In genomic region chr9:89740722-89741121, GRCh38 we compare ENCODE assay signal across 11 cellular contexts.
A peak's percentile ranks its signal among the peaks of the same experiment; 100 is the strongest.
DNase-seq lines count a peak whose midpoint lies in the region; ATAC-seq and TF ChIP-seq lines count a peak whose summit lies in the region.
"Had no signal": no experiment of that assay in that cellular context is flagged by ENCODE, and none has a peak within 500 bp of the region (broad histone marks: within the 10 kb centered on the region; RNA-seq: fewer than 3 reads in every experiment).

No MANE protein-coding gene starts in this region.

- in situ Hi-C loops in KBM-7 (cut with MboI; ENCODE audit: low pct_unique_long_range_greater_than_20kb, low sequenced_read_pairs) = loop anchor here (25.0 kb wide), 1 partner anchor 103 kb away; no protein-coding TSS in a partner anchor

- H3K4me3 ChIP-seq in spleen (peak overlapping the region in 1 of 8 donors; percentile 42), tibial artery (no peak overlapping the region)
- H3K4me3 ChIP-seq: K562 had no signal

- ATAC-seq in GM19023 (IDR thresholded peaks at IDR 0.05; ENCODE audit: unreplicated experiment) = peak; percentile 57
- peak; percentile 55 for ATAC-seq in HG02870 (IDR thresholded peaks at IDR 0.05; ENCODE audit: unreplicated experiment)
- ATAC-seq in SK-N-SH treated with all-trans-retinoic acid at 6 μM for 48 hours = no peak
- ATAC-seq: K562 had no signal

- peak; percentile 55 to 67 for DNase-seq in activated CD4-positive, alpha-beta T cell treated with anti-CD3 and anti-CD28 coated beads, Interleukin-2, amount 50 U/mL, for 48 hours
- DNase-seq in spleen (peak; percentile 84), tibial artery (no peak), KBM-7 (no peak), SHP77 treated with DMSO at 0.1 percent for 48 hours (lab: John Stamatoyannopoulos, UW) (no peak)
- DNase-seq: activated gamma-delta T cell treated with Interleukin-2 at 50 U/mL for 16 hours had no signal

- H3K36me3 ChIP-seq in spleen (no peaks in the 10 kb centered on the region), tibial artery (no peaks in the 10 kb centered on the region)

- peak overlapping the region in 2 of 8 donors; percentile 8 to 11 for H3K27ac ChIP-seq in spleen
- H3K27ac ChIP-seq in tibial artery = no peak overlapping the region
- H3K27ac ChIP-seq: RWPE1 had no signal

- TF ChIP-seq CTCF in spleen (IDR thresholded peaks at IDR 0.05 in 8 of 11, conservative IDR thresholded peaks at IDR 0.05 in 3 of 11) (no peak), tibial artery (IDR thresholded peaks at IDR 0.05) (no peak)

- H3K4me1 ChIP-seq in spleen (peaks cover 0 to 60% (median 39%) of the 10 kb centered on the region in 6 donors), tibial artery (no peaks in the 10 kb centered on the region)

- H3K9me3 ChIP-seq in spleen (peaks cover 0 to 8% (median 4%) of the 10 kb centered on the region in 8 donors), tibial artery (no peaks in the 10 kb centered on the region)

- intact Hi-C loops in spleen (cut with DNase I; ENCODE audit: low total_unique reads) = no loop called here
- intact Hi-C loops in tibial artery (cut with DNase I; ENCODE audit: low total_unique reads) = no loop called here

- 35 to 58% (median 48%) methylated on average over 8 of the region's 8 CpGs for WGBS in spleen, 5 donors

- H3K27me3 ChIP-seq in spleen (replicated peaks in 1 of 7) (no peaks in the 10 kb centered on the region), tibial artery (peaks cover 0 to 5% of the 10 kb centered on the region in 2 donors)

- TF ChIP-seq POLR2A in spleen (IDR thresholded peaks at IDR 0.05) = no peak

TF ChIP-seq in SK-N-SH treated with all-trans-retinoic acid at 6 μM for 48 hours, 23 proteins besides CTCF, POLR2A, EP300 and RAD21:
- no peak for TF ChIP-seq TOX (CRISPR knock-in tag; IDR thresholded peaks at IDR 0.05; ENCODE audit: borderline replicate concordance)
- no peak for TF ChIP-seq GLIS3 (CRISPR knock-in tag; IDR thresholded peaks at IDR 0.05)
- no peak for TF ChIP-seq TSHZ2 (CRISPR knock-in tag; IDR thresholded peaks at IDR 0.05)
- TF ChIP-seq ZC3H10 (CRISPR knock-in tag; IDR thresholded peaks at IDR 0.05) = no peak
- TF ChIP-seq, protein P1, sequence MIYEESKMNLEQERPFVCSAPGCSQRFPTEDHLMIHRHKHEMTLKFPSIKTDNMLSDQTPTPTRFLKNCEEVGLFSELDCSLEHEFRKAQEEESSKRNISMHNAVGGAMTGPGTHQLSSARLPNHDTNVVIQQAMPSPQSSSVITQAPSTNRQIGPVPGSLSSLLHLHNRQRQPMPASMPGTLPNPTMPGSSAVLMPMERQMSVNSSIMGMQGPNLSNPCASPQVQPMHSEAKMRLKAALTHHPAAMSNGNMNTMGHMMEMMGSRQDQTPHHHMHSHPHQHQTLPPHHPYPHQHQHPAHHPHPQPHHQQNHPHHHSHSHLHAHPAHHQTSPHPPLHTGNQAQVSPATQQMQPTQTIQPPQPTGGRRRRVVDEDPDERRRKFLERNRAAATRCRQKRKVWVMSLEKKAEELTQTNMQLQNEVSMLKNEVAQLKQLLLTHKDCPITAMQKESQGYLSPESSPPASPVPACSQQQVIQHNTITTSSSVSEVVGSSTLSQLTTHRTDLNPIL (CRISPR knock-in tag; IDR thresholded peaks at IDR 0.05; ENCODE audit: low read depth) = no peak
- TF ChIP-seq TCF4 (CRISPR knock-in tag; IDR thresholded peaks at IDR 0.05; ENCODE audit: borderline replicate concordance) = no peak
- TF ChIP-seq OSR1 (CRISPR knock-in tag; IDR thresholded peaks at IDR 0.05) = no peak
- TF ChIP-seq SNAI2 (CRISPR knock-in tag; IDR thresholded peaks at IDR 0.05) = no peak
- TF ChIP-seq ZNF8 (CRISPR knock-in tag; IDR thresholded peaks at IDR 0.05) = no peak
- no peak for TF ChIP-seq ZNF565 (CRISPR knock-in tag; conservative IDR thresholded peaks at IDR 0.05; ENCODE audit: low read depth)
- no peak for TF ChIP-seq PPARA (CRISPR knock-in tag; IDR thresholded peaks at IDR 0.05; ENCODE audit: borderline replicate concordance)
- no peak for TF ChIP-seq BACH2 (CRISPR knock-in tag; IDR thresholded peaks at IDR 0.05; ENCODE audit: borderline replicate concordance)
- TF ChIP-seq, protein P2, sequence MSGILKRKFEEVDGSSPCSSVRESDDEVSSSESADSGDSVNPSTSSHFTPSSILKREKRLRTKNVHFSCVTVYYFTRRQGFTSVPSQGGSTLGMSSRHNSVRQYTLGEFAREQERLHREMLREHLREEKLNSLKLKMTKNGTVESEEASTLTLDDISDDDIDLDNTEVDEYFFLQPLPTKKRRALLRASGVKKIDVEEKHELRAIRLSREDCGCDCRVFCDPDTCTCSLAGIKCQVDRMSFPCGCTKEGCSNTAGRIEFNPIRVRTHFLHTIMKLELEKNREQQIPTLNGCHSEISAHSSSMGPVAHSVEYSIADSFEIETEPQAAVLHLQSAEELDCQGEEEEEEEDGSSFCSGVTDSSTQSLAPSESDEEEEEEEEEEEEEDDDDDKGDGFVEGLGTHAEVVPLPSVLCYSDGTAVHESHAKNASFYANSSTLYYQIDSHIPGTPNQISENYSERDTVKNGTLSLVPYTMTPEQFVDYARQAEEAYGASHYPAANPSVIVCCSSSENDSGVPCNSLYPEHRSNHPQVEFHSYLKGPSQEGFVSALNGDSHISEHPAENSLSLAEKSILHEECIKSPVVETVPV (CRISPR knock-in tag; IDR thresholded peaks at IDR 0.05) = no peak
- no peak for TF ChIP-seq CSDC2 (CRISPR knock-in tag; IDR thresholded peaks at IDR 0.05)
- no peak for TF ChIP-seq ZNF70 (CRISPR knock-in tag; IDR thresholded peaks at IDR 0.05)

Comparison
In these comparisons a context has a peak if more than half of its experiments do, and no peak if none do; other contexts are left out.
1. DNase-seq: peak in activated CD4-positive, alpha-beta T cell treated with anti-CD3 and anti-CD28 coated beads, Interleukin-2, amount 50 U/mL, for 48 hours (2 of 2) and spleen (single experiment); none in tibial artery (0 of 2), KBM-7 (single experiment) and SHP77 treated with DMSO at 0.1 percent for 48 hours (single experiment).